13 cellular contexts compared by ENCODE assay signal in the genomic region with DNA sequence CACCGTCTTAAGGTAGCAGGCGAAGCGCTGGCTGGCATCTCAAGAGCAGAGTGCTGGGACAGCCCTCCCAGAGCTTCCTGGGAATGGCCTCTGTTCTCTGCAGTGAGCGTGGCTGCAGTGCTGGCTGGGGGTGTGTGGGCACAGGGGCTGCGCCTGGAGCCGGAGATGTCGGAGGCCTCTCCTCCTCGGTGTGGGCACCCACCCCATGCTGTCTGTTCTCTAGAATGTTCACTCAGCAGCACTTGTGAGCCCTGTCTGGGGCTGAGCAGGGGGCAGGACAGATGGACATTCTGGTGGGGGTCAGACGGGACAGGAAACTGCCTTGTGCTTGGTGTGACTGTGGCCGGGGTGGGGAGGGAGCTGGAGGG. TPM values are rescaled to one million over a fixed set of nuclear protein-coding genes. Genes with fewer than 3 reads are reported as not detected.
A peak's percentile ranks its signal among the peaks of the same experiment; 100 is the strongest.
DNase-seq lines count a peak whose midpoint lies in the region; ATAC-seq and TF ChIP-seq lines count a peak whose summit lies in the region.
"Had no signal": no experiment of that assay in that cellular context is flagged by ENCODE, and none has a peak within 500 bp of the region (broad histone marks: within the 10 kb centered on the region; RNA-seq: fewer than 3 reads in every experiment).

No MANE protein-coding gene starts in this region.

- TF ChIP-seq EP300 in upper lobe of left lung (IDR thresholded peaks at IDR 0.05), result no peak

- intact Hi-C loops in right cardiac atrium (cut with DNase I) (no loop called here), Right ventricle myocardium inferior (cut with DNase I) (loop anchor here (2.0 kb wide), 1 partner anchor 15 kb away; a partner anchor contains a TSS), body of pancreas (cut with DNase I) (no loop called here)

- H3K9me3 ChIP-seq in right cardiac atrium (ENCODE audit: control insufficient read depth, low read length) (no peaks in the 10 kb centered on the region), body of pancreas (no peaks in the 10 kb centered on the region), mucosa of stomach (ENCODE audit: control insufficient read depth, low read length) (no peaks in the 10 kb centered on the region), upper lobe of left lung (no peaks in the 10 kb centered on the region)

- ATAC-seq in right cardiac atrium (no peak), Right ventricle myocardium inferior (no peak), body of pancreas (no peak), upper lobe of left lung (ENCODE audit: low FRiP score in 2 of 2) (no peak), GM19328 (IDR thresholded peaks at IDR 0.05; ENCODE audit: unreplicated experiment) (no peak)

- peak overlapping the region; percentile 16 for H3K27ac ChIP-seq in right cardiac atrium (ENCODE audit: low read length)
- H3K27ac ChIP-seq in body of pancreas, result peak overlapping the region; percentile 60 to 85 (median 82)
- peak overlapping the region; percentile 29 to 73 (median 46) for H3K27ac ChIP-seq in upper lobe of left lung

- no peak for TF ChIP-seq CTCF in body of pancreas (IDR thresholded peaks at IDR 0.05)
- no peak for TF ChIP-seq CTCF in upper lobe of left lung (IDR thresholded peaks at IDR 0.05)

- peaks cover 0 to 4% of the 10 kb centered on the region in 2 donors for H3K36me3 ChIP-seq in body of pancreas (replicated peaks in 1 of 2; ENCODE audit: insufficient read depth in 1 of 2, low read depth in 2 of 2)
- H3K36me3 ChIP-seq in mucosa of stomach (ENCODE audit: control insufficient read depth, insufficient read depth, low read length), result no peaks in the 10 kb centered on the region
- H3K36me3 ChIP-seq in upper lobe of left lung, result peaks cover 0 to 29% (median 19%) of the 10 kb centered on the region in 4 donors

- H3K4me1 ChIP-seq in right cardiac atrium (ENCODE audit: control insufficient read depth, insufficient read depth, low read length), result peaks cover 30% of the 10 kb centered on the region
- peaks cover 78% of the 10 kb centered on the region for H3K4me1 ChIP-seq in body of pancreas
- H3K4me1 ChIP-seq in mucosa of stomach (ENCODE audit: control insufficient read depth, insufficient read depth, low read length), result peaks cover 59% of the 10 kb centered on the region
- H3K4me1 ChIP-seq in upper lobe of left lung, result peaks cover 51 to 67% (median 58%) of the 10 kb centered on the region in 4 donors

- H3K4me3 ChIP-seq in right cardiac atrium (ENCODE audit: low read length) (no peak overlapping the region), body of pancreas (no peak overlapping the region), mucosa of stomach (ENCODE audit: low read length) (no peak overlapping the region), upper lobe of left lung (no peak overlapping the region)
- H3K4me3 ChIP-seq: GM12878 had no signal

- peak overlapping the region; percentile 24 for H3K9ac ChIP-seq in mucosa of stomach (ENCODE audit: low read length)

- DNase-seq in right cardiac atrium, result no peak
- no peak for DNase-seq in Right ventricle myocardium inferior (ENCODE audit: missing footprints)
- no peak for DNase-seq in body of pancreas
- DNase-seq in upper lobe of left lung, result peak in 1 of 2 donors; percentile 71
- no peak for DNase-seq in dermis blood vessel endothelial cell
- DNase-seq in NCI-H2196 (lab: John Stamatoyannopoulos, UW; ENCODE audit: unreplicated experiment), result no peak
- DNase-seq: activated CD4-positive, CD25-positive, alpha-beta regulatory T cell treated with anti-CD3 and anti-CD28 coated beads, Interleukin-2, amount 50 U/mL, for 72 hours; activated T-cell treated with anti-CD3 and anti-CD28 coated beads, Interleukin-2, amount 50 U/mL, for 72 hours; kidney glomerular epithelial cell; NCI-H2081 treated with DMSO at 0.1 percent for 48 hours had no signal

- 56% methylated on average over 10 of the region's 10 CpGs for WGBS in right cardiac atrium
- WGBS in body of pancreas, 2 donors, result 16 to 43% methylated on average over 2 to 9 of the region's 10 CpGs
- WGBS in upper lobe of left lung, 2 donors, result 28 to 63% methylated on average over 3 to 10 of the region's 10 CpGs

- no peak for TF ChIP-seq POLR2A in body of pancreas (IDR thresholded peaks at IDR 0.05)
- TF ChIP-seq POLR2A in upper lobe of left lung (IDR thresholded peaks at IDR 0.05), result no peak

- no peaks in the 10 kb centered on the region for H3K27me3 ChIP-seq in right cardiac atrium (ENCODE audit: control insufficient read depth, insufficient read depth)
- H3K27me3 ChIP-seq in body of pancreas, result no peaks in the 10 kb centered on the region
- H3K27me3 ChIP-seq in mucosa of stomach (ENCODE audit: control insufficient read depth, insufficient read depth, low read length), result no peaks in the 10 kb centered on the region
- H3K27me3 ChIP-seq in upper lobe of left lung, result no peaks in the 10 kb centered on the region

RNA-seq across cellular contexts. Expression of a gene that starts 15.9 kb away (rescaled TPM):
- total RNA-seq in right cardiac atrium (10 to 100 TPM; 50.4 to 65.0 (median 54.7) TPM), Right ventricle myocardium inferior (51.9 TPM), body of pancreas (10 to 100 TPM; 29.8 to 50.1 TPM), upper lobe of left lung (10 to 100 TPM; 16.0 to 53.0 (median 44.1) TPM), dermis blood vessel endothelial cell (4.4 and 4.8 TPM in 2 replicates)
- 36.4 TPM for polyA plus RNA-seq in right cardiac atrium

Comparison
In these comparisons a context has a peak if more than half of its experiments do, and no peak if none do; other contexts are left out.
1. H3K27ac ChIP-seq: peak in every context shown above with its lines; median percentile 82 in body of pancreas; 46 in upper lobe of left lung; 16 in right cardiac atrium.